ENCODE assay signal across 1 cellular context in genomic region chr3:49785565-49786356, GRCh38.
TF ChIP-seq lines count a peak whose summit lies in the region.

No MANE protein-coding gene starts in this region.

TF ChIP-seq in HepG2, 621 proteins besides CTCF, POLR2A, EP300 and RAD21 (continues in another document):
- TF ChIP-seq ATF7-NPFF (CRISPR knock-in tag; IDR thresholded peaks at IDR 0.05; ENCODE audit: low read depth), result no peak
- no peak for TF ChIP-seq CEBPB (IDR thresholded peaks at IDR 0.05; ENCODE audit: borderline replicate concordance, low read depth, low read length)
- TF ChIP-seq ZNF629 (CRISPR knock-in tag; conservative IDR thresholded peaks at IDR 0.05), result no peak
- 0 out of 2 replicates have a peak, but pooled peaks have one; percentile 21 for TF ChIP-seq ZNF878 (CRISPR knock-in tag; IDR thresholded peaks at IDR 0.05)
- 0 out of 2 replicates have a peak, but pooled peaks have one; percentile 1 for TF ChIP-seq ZNF607 (CRISPR knock-in tag; IDR thresholded peaks at IDR 0.05; ENCODE audit: borderline replicate concordance)
- no peak for TF ChIP-seq ZBTB3 (CRISPR knock-in tag; IDR thresholded peaks at IDR 0.05; ENCODE audit: borderline replicate concordance, low read depth)
- TF ChIP-seq HNF1B (CRISPR knock-in tag; IDR thresholded peaks at IDR 0.05), result 0 out of 2 replicates have a peak, but pooled peaks have one; percentile 9
- no peak for TF ChIP-seq MAF1 (CRISPR knock-in tag; IDR thresholded peaks at IDR 0.05; ENCODE audit: borderline replicate concordance)
- 0 out of 2 replicates have a peak, but pooled peaks have one; percentile 23 for TF ChIP-seq ZNF572 (CRISPR knock-in tag; IDR thresholded peaks at IDR 0.05)
- TF ChIP-seq ZNF781 (CRISPR knock-in tag; IDR thresholded peaks at IDR 0.05; ENCODE audit: borderline replicate concordance, not compliant biosample characterization), result no peak
- TF ChIP-seq ZNF543 (CRISPR knock-in tag; IDR thresholded peaks at IDR 0.05), result peak; percentile 62; the same call in 1 of the 2 replicates
- peak; percentile 17; the same call in 1 of the 2 replicates for TF ChIP-seq NRL (CRISPR knock-in tag; IDR thresholded peaks at IDR 0.05; ENCODE audit: borderline replicate concordance)
- 0 out of 2 replicates have a peak, but pooled peaks have one; percentile 45 for TF ChIP-seq DNMT1 (CRISPR knock-in tag; IDR thresholded peaks at IDR 0.05)
- peak; percentile 39; the same call in 1 of the 2 replicates for TF ChIP-seq ARID2 (CRISPR knock-in tag; IDR thresholded peaks at IDR 0.05; ENCODE audit: borderline replicate concordance)
- no peak for TF ChIP-seq NR2F2 (IDR thresholded peaks at IDR 0.05; ENCODE audit: borderline replicate concordance, low read depth)
- TF ChIP-seq, protein P1, sequence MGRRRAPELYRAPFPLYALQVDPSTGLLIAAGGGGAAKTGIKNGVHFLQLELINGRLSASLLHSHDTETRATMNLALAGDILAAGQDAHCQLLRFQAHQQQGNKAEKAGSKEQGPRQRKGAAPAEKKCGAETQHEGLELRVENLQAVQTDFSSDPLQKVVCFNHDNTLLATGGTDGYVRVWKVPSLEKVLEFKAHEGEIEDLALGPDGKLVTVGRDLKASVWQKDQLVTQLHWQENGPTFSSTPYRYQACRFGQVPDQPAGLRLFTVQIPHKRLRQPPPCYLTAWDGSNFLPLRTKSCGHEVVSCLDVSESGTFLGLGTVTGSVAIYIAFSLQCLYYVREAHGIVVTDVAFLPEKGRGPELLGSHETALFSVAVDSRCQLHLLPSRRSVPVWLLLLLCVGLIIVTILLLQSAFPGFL (CRISPR knock-in tag; IDR thresholded peaks at IDR 0.05), result 0 out of 2 replicates have a peak, but pooled peaks have one; percentile 42
- TF ChIP-seq ZNF496 (CRISPR knock-in tag; IDR thresholded peaks at IDR 0.05; ENCODE audit: insufficient replicate concordance), result no peak
- TF ChIP-seq ZNF879 (CRISPR knock-in tag; IDR thresholded peaks at IDR 0.05), result 0 out of 2 replicates have a peak, but pooled peaks have one; percentile 0
- TF ChIP-seq, protein P2, sequence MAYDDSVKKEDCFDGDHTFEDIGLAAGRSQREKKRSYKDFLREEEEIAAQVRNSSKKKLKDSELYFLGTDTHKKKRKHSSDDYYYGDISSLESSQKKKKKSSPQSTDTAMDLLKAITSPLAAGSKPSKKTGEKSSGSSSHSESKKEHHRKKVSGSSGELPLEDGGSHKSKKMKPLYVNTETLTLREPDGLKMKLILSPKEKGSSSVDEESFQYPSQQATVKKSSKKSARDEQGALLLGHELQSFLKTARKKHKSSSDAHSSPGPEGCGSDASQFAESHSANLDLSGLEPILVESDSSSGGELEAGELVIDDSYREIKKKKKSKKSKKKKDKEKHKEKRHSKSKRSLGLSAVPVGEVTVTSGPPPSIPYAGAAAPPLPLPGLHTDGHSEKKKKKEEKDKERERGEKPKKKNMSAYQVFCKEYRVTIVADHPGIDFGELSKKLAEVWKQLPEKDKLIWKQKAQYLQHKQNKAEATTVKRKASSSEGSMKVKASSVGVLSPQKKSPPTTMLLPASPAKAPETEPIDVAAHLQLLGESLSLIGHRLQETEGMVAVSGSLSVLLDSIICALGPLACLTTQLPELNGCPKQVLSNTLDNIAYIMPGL (CRISPR knock-in tag; IDR thresholded peaks at IDR 0.05; ENCODE audit: borderline replicate concordance in 1 of 2, low read depth in 1 of 2), result 0 out of 4 replicates have a peak, but pooled peaks of 1 of the 2 experiments have one; percentile 19
- no peak for TF ChIP-seq ZBED4 (CRISPR knock-in tag; IDR thresholded peaks at IDR 0.05; ENCODE audit: borderline replicate concordance)
- TF ChIP-seq ZNF644 (CRISPR knock-in tag; IDR thresholded peaks at IDR 0.05; ENCODE audit: low read depth), result no peak
- no peak for TF ChIP-seq ZNF660 (CRISPR knock-in tag; IDR thresholded peaks at IDR 0.05; ENCODE audit: borderline replicate concordance, low read depth)
- TF ChIP-seq, protein P3, sequence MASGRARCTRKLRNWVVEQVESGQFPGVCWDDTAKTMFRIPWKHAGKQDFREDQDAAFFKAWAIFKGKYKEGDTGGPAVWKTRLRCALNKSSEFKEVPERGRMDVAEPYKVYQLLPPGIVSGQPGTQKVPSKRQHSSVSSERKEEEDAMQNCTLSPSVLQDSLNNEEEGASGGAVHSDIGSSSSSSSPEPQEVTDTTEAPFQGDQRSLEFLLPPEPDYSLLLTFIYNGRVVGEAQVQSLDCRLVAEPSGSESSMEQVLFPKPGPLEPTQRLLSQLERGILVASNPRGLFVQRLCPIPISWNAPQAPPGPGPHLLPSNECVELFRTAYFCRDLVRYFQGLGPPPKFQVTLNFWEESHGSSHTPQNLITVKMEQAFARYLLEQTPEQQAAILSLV (CRISPR knock-in tag; IDR thresholded peaks at IDR 0.05; ENCODE audit: borderline replicate concordance), result no peak; the same call in 1 of the 2 replicates
- 0 out of 2 replicates have a peak, but pooled peaks have one; percentile 55 for TF ChIP-seq AHR (CRISPR knock-in tag; IDR thresholded peaks at IDR 0.05)
- TF ChIP-seq, protein P4, sequence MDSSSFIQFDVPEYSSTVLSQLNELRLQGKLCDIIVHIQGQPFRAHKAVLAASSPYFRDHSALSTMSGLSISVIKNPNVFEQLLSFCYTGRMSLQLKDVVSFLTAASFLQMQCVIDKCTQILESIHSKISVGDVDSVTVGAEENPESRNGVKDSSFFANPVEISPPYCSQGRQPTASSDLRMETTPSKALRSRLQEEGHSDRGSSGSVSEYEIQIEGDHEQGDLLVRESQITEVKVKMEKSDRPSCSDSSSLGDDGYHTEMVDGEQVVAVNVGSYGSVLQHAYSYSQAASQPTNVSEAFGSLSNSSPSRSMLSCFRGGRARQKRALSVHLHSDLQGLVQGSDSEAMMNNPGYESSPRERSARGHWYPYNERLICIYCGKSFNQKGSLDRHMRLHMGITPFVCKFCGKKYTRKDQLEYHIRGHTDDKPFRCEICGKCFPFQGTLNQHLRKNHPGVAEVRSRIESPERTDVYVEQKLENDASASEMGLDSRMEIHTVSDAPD (CRISPR knock-in tag; IDR thresholded peaks at IDR 0.05), result no peak
- TF ChIP-seq ZNF816 (CRISPR knock-in tag; IDR thresholded peaks at IDR 0.05; ENCODE audit: borderline replicate concordance), result 0 out of 2 replicates have a peak, but pooled peaks have one; percentile 20
- TF ChIP-seq HDAC1 (CRISPR knock-in tag; IDR thresholded peaks at IDR 0.05), result 0 out of 2 replicates have a peak, but pooled peaks have one; percentile 10
- TF ChIP-seq ZSCAN21 (CRISPR knock-in tag; IDR thresholded peaks at IDR 0.05; ENCODE audit: borderline replicate concordance), result no peak
- TF ChIP-seq, protein P5, sequence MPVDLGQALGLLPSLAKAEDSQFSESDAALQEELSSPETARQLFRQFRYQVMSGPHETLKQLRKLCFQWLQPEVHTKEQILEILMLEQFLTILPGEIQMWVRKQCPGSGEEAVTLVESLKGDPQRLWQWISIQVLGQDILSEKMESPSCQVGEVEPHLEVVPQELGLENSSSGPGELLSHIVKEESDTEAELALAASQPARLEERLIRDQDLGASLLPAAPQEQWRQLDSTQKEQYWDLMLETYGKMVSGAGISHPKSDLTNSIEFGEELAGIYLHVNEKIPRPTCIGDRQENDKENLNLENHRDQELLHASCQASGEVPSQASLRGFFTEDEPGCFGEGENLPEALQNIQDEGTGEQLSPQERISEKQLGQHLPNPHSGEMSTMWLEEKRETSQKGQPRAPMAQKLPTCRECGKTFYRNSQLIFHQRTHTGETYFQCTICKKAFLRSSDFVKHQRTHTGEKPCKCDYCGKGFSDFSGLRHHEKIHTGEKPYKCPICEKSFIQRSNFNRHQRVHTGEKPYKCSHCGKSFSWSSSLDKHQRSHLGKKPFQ (CRISPR knock-in tag; IDR thresholded peaks at IDR 0.05; ENCODE audit: insufficient replicate concordance), result peak; percentile 56
- TF ChIP-seq ZNF768 (CRISPR knock-in tag; IDR thresholded peaks at IDR 0.05), result peak; percentile 36; the same call in 1 of the 2 replicates
- 0 out of 2 replicates have a peak, but pooled peaks have one; percentile 68 for TF ChIP-seq ZNF850 (CRISPR knock-in tag; conservative IDR thresholded peaks at IDR 0.05)
- peak; percentile 24; the same call in 1 of the 2 replicates for TF ChIP-seq ZNF788 (CRISPR knock-in tag; IDR thresholded peaks at IDR 0.05; ENCODE audit: borderline replicate concordance)
- TF ChIP-seq ZNF670 (CRISPR knock-in tag; IDR thresholded peaks at IDR 0.05; ENCODE audit: borderline replicate concordance), result 0 out of 2 replicates have a peak, but pooled peaks have one; percentile 40
- TF ChIP-seq ZNF737 (CRISPR knock-in tag; IDR thresholded peaks at IDR 0.05; ENCODE audit: borderline replicate concordance), result no peak
- no peak for TF ChIP-seq ZNF136 (CRISPR knock-in tag; IDR thresholded peaks at IDR 0.05; ENCODE audit: low read depth)
- no peak for TF ChIP-seq MED1 (CRISPR knock-in tag; IDR thresholded peaks at IDR 0.05)
- no peak for TF ChIP-seq ZKSCAN8 (CRISPR knock-in tag; IDR thresholded peaks at IDR 0.05; ENCODE audit: borderline replicate concordance)
- no peak for TF ChIP-seq ZNF207 (IDR thresholded peaks at IDR 0.05; ENCODE audit: borderline replicate concordance)
- no peak for TF ChIP-seq MXI1 (IDR thresholded peaks at IDR 0.05; ENCODE audit: borderline replicate concordance, low read depth, low read length)
- no peak for TF ChIP-seq CHD2 (IDR thresholded peaks at IDR 0.05; ENCODE audit: low read depth, low read length)
- TF ChIP-seq, protein P6, sequence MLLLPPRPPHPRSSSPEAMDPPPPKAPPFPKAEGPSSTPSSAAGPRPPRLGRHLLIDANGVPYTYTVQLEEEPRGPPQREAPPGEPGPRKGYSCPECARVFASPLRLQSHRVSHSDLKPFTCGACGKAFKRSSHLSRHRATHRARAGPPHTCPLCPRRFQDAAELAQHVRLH (CRISPR knock-in tag; IDR thresholded peaks at IDR 0.05; ENCODE audit: borderline replicate concordance, low read depth), result peak; percentile 8; the same call in 1 of the 2 replicates
- no peak for TF ChIP-seq RORA (CRISPR knock-in tag; IDR thresholded peaks at IDR 0.05)
- no peak for TF ChIP-seq HNRNPL (IDR thresholded peaks at IDR 0.05; ENCODE audit: low read depth, low read length)
- TF ChIP-seq E2F2 (CRISPR knock-in tag; IDR thresholded peaks at IDR 0.05; ENCODE audit: borderline replicate concordance), result no peak
- no peak; the same call in 1 of the 2 replicates for TF ChIP-seq SAP130 (CRISPR knock-in tag; IDR thresholded peaks at IDR 0.05; ENCODE audit: low read depth)
- TF ChIP-seq ZNF263 (CRISPR knock-in tag; IDR thresholded peaks at IDR 0.05), result peak; percentile 89
- no peak for TF ChIP-seq MED13 (CRISPR knock-in tag; IDR thresholded peaks at IDR 0.05)
- 0 out of 2 replicates have a peak, but pooled peaks have one; percentile 12 for TF ChIP-seq EED (CRISPR knock-in tag; IDR thresholded peaks at IDR 0.05)
- TF ChIP-seq ZFP36L1 (CRISPR knock-in tag; IDR thresholded peaks at IDR 0.05), result no peak
- no peak for TF ChIP-seq NKX3-1 (CRISPR knock-in tag; IDR thresholded peaks at IDR 0.05)
